ENCODE assay signal across 8 cellular contexts in the genomic region with DNA sequence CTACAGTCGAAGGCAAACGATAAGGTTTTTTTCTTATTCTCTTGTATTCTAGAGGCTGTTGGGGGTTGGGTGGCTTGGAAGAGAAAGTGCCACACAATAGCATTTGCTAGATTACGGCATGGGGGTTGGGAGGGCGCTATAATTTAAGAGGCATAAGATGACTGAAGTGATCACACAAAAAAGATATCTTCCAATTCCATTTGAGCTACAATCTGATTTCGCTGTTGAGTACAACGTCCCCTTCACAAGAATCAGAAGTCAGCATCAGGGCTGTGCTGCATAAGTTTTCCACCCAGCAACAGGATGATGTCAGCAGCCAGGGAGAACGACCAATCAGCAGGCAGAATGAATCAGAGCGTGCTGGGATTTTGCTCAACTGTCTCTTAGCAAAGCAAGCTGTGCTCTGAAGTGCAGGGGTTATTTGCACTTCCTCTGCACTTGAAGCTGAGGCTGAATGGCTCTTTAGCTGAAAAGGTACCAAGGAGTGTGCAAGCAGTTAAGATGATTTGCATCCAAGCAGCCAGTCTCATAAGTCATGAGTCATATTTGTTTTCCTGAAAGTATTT. TPM values are rescaled to one million over a fixed set of nuclear protein-coding genes. Genes with fewer than 3 reads are reported as not detected.
DNase-seq lines count a peak whose midpoint lies in the region; TF ChIP-seq lines count a peak whose summit lies in the region.

No MANE protein-coding gene starts in this region.

- peak overlapping the region; percentile 87 for H3K27ac Mint-ChIP-seq in activated naive CD8-positive, alpha-beta T cell
- peak overlapping the region; percentile 91 for H3K27ac Mint-ChIP-seq in glutamatergic neuron (ENCODE audit: unreplicated experiment)
- H3K27ac Mint-ChIP-seq in osteocyte (ENCODE audit: unreplicated experiment), result peak overlapping the region; percentile 55

- no peak overlapping the region for H3K4me2 ChIP-seq in MM.1S (ENCODE audit: low read depth, low read length)

- H3K9me3 ChIP-seq in MM.1S (replicated peaks; ENCODE audit: insufficient read depth, low read length) (no peaks in the 10 kb centered on the region), thymus (ENCODE audit: control insufficient read depth) (no peaks in the 10 kb centered on the region)

- no peaks in the 10 kb centered on the region for H3K27me3 ChIP-seq in H7 (ENCODE audit: control insufficient read depth, insufficient read depth, low read length)
- H3K27me3 ChIP-seq in MM.1S (replicated peaks; ENCODE audit: insufficient read depth, low read length), result no peaks in the 10 kb centered on the region
- H3K27me3 ChIP-seq in thymus (ENCODE audit: control insufficient read depth, insufficient read depth), result no peaks in the 10 kb centered on the region

- peaks cover 2% of the 10 kb centered on the region for H3K36me3 Mint-ChIP-seq in activated naive CD8-positive, alpha-beta T cell
- H3K36me3 Mint-ChIP-seq in glutamatergic neuron (ENCODE audit: unreplicated experiment), result peaks cover 3% of the 10 kb centered on the region
- H3K36me3 Mint-ChIP-seq in osteocyte (ENCODE audit: unreplicated experiment), result no peaks in the 10 kb centered on the region

- TF ChIP-seq CTCF in MM.1S (IDR thresholded peaks at IDR 0.05; ENCODE audit: low read length) (no peak), glutamatergic neuron (IDR thresholded peaks at IDR 0.05; ENCODE audit: partially characterized antibody, unreplicated experiment) (no peak), osteocyte (IDR thresholded peaks at IDR 0.05) (no peak)

- peak overlapping the region; percentile 87 for H3K4me3 Mint-ChIP-seq in activated naive CD8-positive, alpha-beta T cell
- H3K4me3 Mint-ChIP-seq in glutamatergic neuron (ENCODE audit: unreplicated experiment), result peak overlapping the region; percentile 10
- peak overlapping the region; percentile 67 for H3K4me3 Mint-ChIP-seq in osteocyte (ENCODE audit: unreplicated experiment)

- H3K36me3 ChIP-seq in H7 (replicated peaks; ENCODE audit: control insufficient read depth, insufficient read depth, low read length) (no peaks in the 10 kb centered on the region), MM.1S (replicated peaks; ENCODE audit: insufficient read depth, low read length) (no peaks in the 10 kb centered on the region), thymus (ENCODE audit: control insufficient read depth, insufficient read depth) (no peaks in the 10 kb centered on the region)

- no peaks in the 10 kb centered on the region for H3K9me3 Mint-ChIP-seq in activated naive CD8-positive, alpha-beta T cell (ENCODE audit: low read depth)
- H3K9me3 Mint-ChIP-seq in glutamatergic neuron (ENCODE audit: unreplicated experiment), result peaks cover 3% of the 10 kb centered on the region
- H3K9me3 Mint-ChIP-seq in osteocyte (ENCODE audit: unreplicated experiment), result no peaks in the 10 kb centered on the region

- no peaks in the 10 kb centered on the region for H4K20me1 ChIP-seq in MM.1S (ENCODE audit: insufficient read depth, low read length)

- H3K4me1 ChIP-seq in MM.1S (ENCODE audit: low read length) (no peaks in the 10 kb centered on the region), thymus (ENCODE audit: control insufficient read depth, insufficient read depth, low read length) (peaks cover 34% of the 10 kb centered on the region)

- peaks cover 43% of the 10 kb centered on the region for H3K4me1 Mint-ChIP-seq in activated naive CD8-positive, alpha-beta T cell (ENCODE audit: low read depth)
- peaks cover 52% of the 10 kb centered on the region for H3K4me1 Mint-ChIP-seq in glutamatergic neuron (ENCODE audit: low read depth, unreplicated experiment)
- peaks cover 15% of the 10 kb centered on the region for H3K4me1 Mint-ChIP-seq in osteocyte (ENCODE audit: unreplicated experiment)

- DNase-seq in EL, result peak; percentile 70
- DNase-seq in H7, result peak; percentile 12
- DNase-seq in MM.1S, result peak; percentile 8
- peak; percentile 95 for DNase-seq in SK-N-DZ (ENCODE audit: low spot score)
- peak; percentile 70 for DNase-seq in glutamatergic neuron
- DNase-seq in osteocyte (ENCODE audit: extremely low spot score, unreplicated experiment), result no peak

- no peaks in the 10 kb centered on the region for H3K9me2 ChIP-seq in MM.1S (replicated peaks; ENCODE audit: insufficient read depth, low read length)

- no peak overlapping the region for H3K4me3 ChIP-seq in H7 (ENCODE audit: insufficient read depth, low read depth, low read length)
- no peak overlapping the region for H3K4me3 ChIP-seq in MM.1S (ENCODE audit: low read length)
- H3K4me3 ChIP-seq in thymus (ENCODE audit: low read length), result peak overlapping the region; percentile 29

- H2AFZ ChIP-seq in MM.1S (ENCODE audit: low read length), result no peak overlapping the region

- H3F3A ChIP-seq in MM.1S (ENCODE audit: insufficient read depth, low read length), result no peaks in the 10 kb centered on the region

- H3K9ac ChIP-seq in MM.1S (ENCODE audit: low read length), result no peak overlapping the region

- H3K79me2 ChIP-seq in MM.1S (ENCODE audit: low read length), result no peaks in the 10 kb centered on the region

- H3K27ac ChIP-seq in MM.1S (ENCODE audit: low read length) (no peak overlapping the region), thymus (ENCODE audit: low read depth) (peak overlapping the region; percentile 88)

- 5% methylated on average over 8 of the region's 8 CpGs for WGBS in thymus

- no peaks in the 10 kb centered on the region for H3K27me3 Mint-ChIP-seq in activated naive CD8-positive, alpha-beta T cell
- peaks cover 7% of the 10 kb centered on the region for H3K27me3 Mint-ChIP-seq in glutamatergic neuron (ENCODE audit: unreplicated experiment)
- H3K27me3 Mint-ChIP-seq in osteocyte (ENCODE audit: unreplicated experiment), result peaks cover 19% of the 10 kb centered on the region

RNA-seq across cellular contexts. Expression of a gene that starts 23.2 kb away (rescaled TPM):
- total RNA-seq in H7 (2014; rRNA removed; shearing (Covaris generic)), result 12.6 and 30.4 TPM in 2 replicates
- polyA plus RNA-seq in SK-N-DZ (2014; cell fraction: cytosol; rRNA removed), result 68.9 and 69.5 TPM in 2 replicates
- polyA plus RNA-seq in SK-N-DZ (2014; cell fraction: nucleus; rRNA removed), result 61.2 and 74.5 TPM in 2 replicates
- total RNA-seq in glutamatergic neuron (ENCODE audit: unreplicated experiment), result 213 TPM
- 84.8 and 91.6 TPM in 2 replicates for total RNA-seq in osteocyte
- 18.8 TPM for polyA plus RNA-seq in thymus

Comparison
In these comparisons a context has a peak if more than half of its experiments do, and no peak if none do; other contexts are left out.
1. H3K4me3 Mint-ChIP-seq: peak in every context shown above with its lines; median percentile 87 in activated naive CD8-positive, alpha-beta T cell; 67 in osteocyte; 10 in glutamatergic neuron.